In the genomic region with DNA sequence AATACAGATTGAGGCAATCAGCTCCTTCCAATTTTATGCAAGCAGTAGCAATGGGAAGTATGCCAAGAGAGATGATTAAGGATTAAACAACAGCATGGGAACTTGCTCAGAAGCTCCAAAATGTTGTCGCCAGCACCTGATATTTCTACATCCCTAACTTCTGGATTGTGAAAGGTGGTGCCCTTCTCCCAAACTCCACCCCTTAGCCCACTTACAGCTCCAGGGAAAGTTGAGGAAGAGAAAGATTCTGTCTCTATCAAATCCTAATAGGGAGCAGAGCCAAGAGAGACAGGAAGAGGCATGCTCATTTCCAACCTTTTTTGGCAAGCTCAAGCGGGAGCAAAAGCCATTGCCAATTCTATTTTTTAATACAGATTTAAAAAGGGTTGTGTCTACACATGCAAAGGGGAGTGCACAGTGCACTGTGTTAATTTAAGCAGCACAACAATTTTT, we compare ENCODE assay signal across 9 cellular contexts.
DNase-seq lines count a peak whose midpoint lies in the region; ATAC-seq lines count a peak whose summit lies in the region.
"Had no signal": no experiment of that assay in that cellular context is flagged by ENCODE, and none has a peak within 500 bp of the region (broad histone marks: within the 10 kb centered on the region; RNA-seq: fewer than 3 reads in every experiment).

No MANE protein-coding gene starts in this region.

- H3K4me3 ChIP-seq in rectal smooth muscle tissue (ENCODE audit: low read length), result no peak overlapping the region

- H3K27me3 ChIP-seq in rectal smooth muscle tissue (ENCODE audit: control insufficient read depth, insufficient read depth, low read length), result no peaks in the 10 kb centered on the region

- peak; percentile 69 for ATAC-seq in esophagus mucosa
- no peak for ATAC-seq in HG02885 (IDR thresholded peaks at IDR 0.05; ENCODE audit: poor library complexity, unreplicated experiment)
- ATAC-seq: natural killer cell treated with Interleukin-12 subunit alpha and Interleukin-12 subunit beta and Interleukin-15 and Interleukin-18, amount 100 ng/mL, for 72 hours had no signal

- H3K4me1 ChIP-seq in rectal smooth muscle tissue (ENCODE audit: control insufficient read depth, insufficient read depth, low read length), result peaks cover 7% of the 10 kb centered on the region

- DNase-seq in ELR (ENCODE audit: low read depth), result peak; percentile 73
- peak; percentile 91 for DNase-seq in NCI-H446 treated with DMSO at 0.1 percent for 48 hours (lab: John Stamatoyannopoulos, UW)
- DNase-seq in NCI-H2227 (lab: John Stamatoyannopoulos, UW; ENCODE audit: unreplicated experiment), result no peak
- no peak for DNase-seq in NCI-H510A treated with DMSO at 0.1 percent for 48 hours (lab: John Stamatoyannopoulos, UW)
- no peak for DNase-seq in DMS53 treated with DMSO at 0.1 percent for 48 hours (lab: John Stamatoyannopoulos, UW; ENCODE audit: unreplicated experiment)

- no peak overlapping the region for H3K9ac ChIP-seq in rectal smooth muscle tissue (ENCODE audit: low read length)

- peak overlapping the region; percentile 10 for H3K27ac ChIP-seq in rectal smooth muscle tissue (ENCODE audit: low read depth, low read length)

- H3K36me3 ChIP-seq in rectal smooth muscle tissue (ENCODE audit: control insufficient read depth, insufficient read depth, low read length), result no peaks in the 10 kb centered on the region

Comparison
In these comparisons a context has a peak if more than half of its experiments do, and no peak if none do; other contexts are left out.
1. DNase-seq: peak in ELR (single experiment) and NCI-H446 treated with DMSO at 0.1 percent for 48 hours (single experiment); none in NCI-H2227 (single experiment), NCI-H510A treated with DMSO at 0.1 percent for 48 hours (single experiment) and DMS53 treated with DMSO at 0.1 percent for 48 hours (single experiment).